8 cellular contexts compared by ENCODE assay signal in the genomic region with DNA sequence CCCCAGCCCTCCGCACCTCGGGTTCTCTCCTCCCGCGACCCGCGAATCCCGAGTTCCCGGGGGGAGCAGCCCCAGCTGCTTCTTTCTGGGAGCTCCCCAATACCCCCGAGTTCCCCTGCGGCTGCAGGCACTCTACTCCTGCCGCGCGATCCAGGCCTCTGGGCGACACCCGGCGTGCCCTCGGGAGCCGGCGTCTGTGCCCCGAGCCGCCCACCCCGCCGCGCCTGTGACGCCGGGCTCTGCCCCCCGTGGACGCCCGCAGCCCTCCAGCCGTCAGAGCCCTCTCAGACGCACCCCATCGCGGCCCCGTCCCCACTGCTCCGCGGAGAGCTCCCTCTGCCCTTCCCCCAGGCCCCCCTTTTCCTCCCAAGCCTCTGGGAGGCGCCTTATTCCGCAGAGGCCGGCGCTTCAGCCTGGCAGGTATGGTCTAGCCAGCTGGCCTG. TPM values are rescaled to one million over a fixed set of nuclear protein-coding genes. Genes with fewer than 3 reads are reported as not detected.
DNase-seq lines count a peak whose midpoint lies in the region; ATAC-seq lines count a peak whose summit lies in the region.

No MANE protein-coding gene starts in this region.

- no peaks in the 10 kb centered on the region for H3K9me3 Mint-ChIP-seq in activated CD4-positive, alpha-beta memory T cell treated with anti-CD3 and anti-CD28 coated beads for 36 hours

- peaks cover 10% of the 10 kb centered on the region for H3K4me1 Mint-ChIP-seq in activated CD4-positive, alpha-beta memory T cell treated with anti-CD3 and anti-CD28 coated beads for 36 hours (ENCODE audit: low read depth)

- ATAC-seq in GM18868 (IDR thresholded peaks at IDR 0.05; ENCODE audit: unreplicated experiment) = peak; percentile 24
- ATAC-seq in HG02884 (IDR thresholded peaks at IDR 0.05; ENCODE audit: unreplicated experiment) = peak; percentile 12
- peak; percentile 14 to 37 for ATAC-seq in left cardiac atrium
- ATAC-seq in sciatic nerve = peak; percentile 12

- POLR2A ChIA-PET in activated CD4-positive, alpha-beta memory T cell treated with anti-CD3 and anti-CD28 coated beads for 36 hours (lab: Charles Lee) = interaction anchor here (1.2 to 1.6 kb wide), 2 partner anchors 57 to 108 kb away, joined by 4 to 7 read pairs; a partner anchor contains a TSS

- CTCF ChIA-PET in activated CD4-positive, alpha-beta memory T cell treated with anti-CD3 and anti-CD28 coated beads for 36 hours (lab: Charles Lee) = interaction anchor here (0.8 to 1.1 kb wide), 2 partner anchors 56 to 70 kb away, joined by 4 to 6 read pairs; a partner anchor contains a TSS

- no peak overlapping the region for H3K27ac Mint-ChIP-seq in activated CD4-positive, alpha-beta memory T cell treated with anti-CD3 and anti-CD28 coated beads for 36 hours

- peaks cover 20% of the 10 kb centered on the region for H3K27me3 Mint-ChIP-seq in activated CD4-positive, alpha-beta memory T cell treated with anti-CD3 and anti-CD28 coated beads for 36 hours

- intact Hi-C loops in activated CD4-positive, alpha-beta memory T cell treated with anti-CD3 and anti-CD28 coated beads for 36 hours (cut with micrococcal nuclease) = loop anchor here (2.0 to 10.0 kb wide), 3 partner anchors 107 to 385 kb away; a partner anchor contains a TSS
- intact Hi-C loops in left cardiac atrium (cut with DNase I) = no loop called here
- intact Hi-C loops in sciatic nerve (cut with DNase I) = no loop called here

- DNase-seq in activated CD4-positive, alpha-beta memory T cell treated with anti-CD3 and anti-CD28 coated beads for 36 hours = no peak
- DNase-seq in left cardiac atrium = no peak
- DNase-seq in sciatic nerve (ENCODE audit: low spot score) = no peak
- DNase-seq in SK-N-DZ (ENCODE audit: low spot score) = no peak
- DNase-seq in activated effector memory CD4-positive, alpha-beta T cell treated with anti-CD3 and anti-CD28 coated beads, Interleukin-2, amount 50 U/mL, for 16 hours = no peak
- no peak for DNase-seq in dedifferentiated amniotic fluid mesenchymal stem cell (ENCODE audit: extremely low spot score)

- no peaks in the 10 kb centered on the region for H3K36me3 Mint-ChIP-seq in activated CD4-positive, alpha-beta memory T cell treated with anti-CD3 and anti-CD28 coated beads for 36 hours

- H3K4me3 Mint-ChIP-seq in activated CD4-positive, alpha-beta memory T cell treated with anti-CD3 and anti-CD28 coated beads for 36 hours = peak overlapping the region; percentile 64

RNA-seq across cellular contexts. Expression of a gene that starts 0.4 kb away (rescaled TPM):
- 1 to 10 TPM; 3.8 to 4.1 TPM for total RNA-seq in activated CD4-positive, alpha-beta memory T cell treated with anti-CD3 and anti-CD28 coated beads for 36 hours
- total RNA-seq in left cardiac atrium (under 1 TPM; 0.65 to 0.91 TPM), sciatic nerve (1.6 TPM)
- polyA plus RNA-seq in SK-N-DZ (2014; cell fraction: cytosol; rRNA removed) = 18.8 and 20.6 TPM in 2 replicates
- polyA plus RNA-seq in SK-N-DZ (2014; cell fraction: nucleus; rRNA removed) = 38.9 and 46.4 TPM in 2 replicates

RNA-seq across cellular contexts. Expression of a gene that starts 56.0 kb away (rescaled TPM):
- 1 to 10 TPM; 7.1 to 8.6 TPM for total RNA-seq in activated CD4-positive, alpha-beta memory T cell treated with anti-CD3 and anti-CD28 coated beads for 36 hours
- total RNA-seq in left cardiac atrium (not detected), sciatic nerve (not detected)
- polyA plus RNA-seq in SK-N-DZ (2014; cell fraction: cytosol; rRNA removed) = 1.6 and 3.7 TPM in 2 replicates
- polyA plus RNA-seq in SK-N-DZ (2014; cell fraction: nucleus; rRNA removed) = 3.9 and 12.9 TPM in 2 replicates
